In genomic region chr17:59892849-59893616, GRCh38 we compare ENCODE assay signal across 1 cellular context.
TF ChIP-seq lines count a peak whose summit lies in the region.

Gene RPS6KB1, plus strand, starts transcription at chr17:59893121. Its CDS starts 64 bp downstream, at chr17:59893185.
Gene TUBD1, minus strand, starts transcription at chr17:59892943. Its CDS starts 1,941 bp downstream, at chr17:59891002.

TF ChIP-seq in HEK293, 187 proteins besides CTCF, POLR2A, EP300 and RAD21 (continued from another document and continues in another):
- TF ChIP-seq PRDM10 (tag by site-specific recombination; IDR thresholded peaks at IDR 0.05) (no peak), TSHZ1 (tag by site-specific recombination; IDR thresholded peaks at IDR 0.05; ENCODE audit: borderline replicate concordance) (peak; percentile 0; the same call in 1 of the 2 replicates), ZNF341 (tag by site-specific recombination; IDR thresholded peaks at IDR 0.05; ENCODE audit: low read depth) (peak; percentile 90), ZBTB49 (tag by site-specific recombination; IDR thresholded peaks at IDR 0.05; ENCODE audit: low read depth) (no peak), SCRT2 (tag by site-specific recombination; IDR thresholded peaks at IDR 0.05) (no peak), ZNF16 (tag by site-specific recombination; IDR thresholded peaks at IDR 0.05; ENCODE audit: low read depth) (no peak), ZNF488 (tag by site-specific recombination; IDR thresholded peaks at IDR 0.05) (no peak), ZNF223 (tag by site-specific recombination; IDR thresholded peaks at IDR 0.05) (no peak), ZSCAN5A (tag by site-specific recombination; IDR thresholded peaks at IDR 0.05) (0 out of 2 replicates have a peak, but pooled peaks have one; percentile 60), ZNF624 (tag by site-specific recombination; IDR thresholded peaks at IDR 0.05) (no peak), ZNF76 (tag by site-specific recombination; IDR thresholded peaks at IDR 0.05; ENCODE audit: borderline replicate concordance, low read depth) (peak; percentile 54), ZNF354C (tag by site-specific recombination; IDR thresholded peaks at IDR 0.05; ENCODE audit: borderline replicate concordance, low read depth) (no peak), ZBTB17 (tag by site-specific recombination; IDR thresholded peaks at IDR 0.05) (peak; percentile 67; the same call in 1 of the 2 replicates), MYNN (tag by site-specific recombination; IDR thresholded peaks at IDR 0.05; ENCODE audit: borderline replicate concordance) (no peak), PATZ1 (tag by site-specific recombination; IDR thresholded peaks at IDR 0.05) (peak; percentile 78), ZNF132 (tag by site-specific recombination; IDR thresholded peaks at IDR 0.05; ENCODE audit: borderline replicate concordance) (no peak), ZNF311 (tag by site-specific recombination; IDR thresholded peaks at IDR 0.05; ENCODE audit: borderline replicate concordance) (no peak), GLI4 (tag by site-specific recombination; IDR thresholded peaks at IDR 0.05) (no peak), PRDM6 (tag by site-specific recombination; IDR thresholded peaks at IDR 0.05) (no peak), ZNF549 (tag by site-specific recombination; IDR thresholded peaks at IDR 0.05) (no peak), ZNF600 (tag by site-specific recombination; IDR thresholded peaks at IDR 0.05) (peak; percentile 75), PRDM4 (tag by site-specific recombination; IDR thresholded peaks at IDR 0.05) (no peak), ZNF280D (tag by site-specific recombination; IDR thresholded peaks at IDR 0.05) (no peak), ZNF677 (tag by site-specific recombination; IDR thresholded peaks at IDR 0.05) (no peak), ZNF416 (tag by site-specific recombination; IDR thresholded peaks at IDR 0.05) (no peak), ZNF48 (tag by site-specific recombination; IDR thresholded peaks at IDR 0.05) (no peak), PRDM1 (tag by site-specific recombination; IDR thresholded peaks at IDR 0.05) (no peak), ZFP3 (tag by site-specific recombination; IDR thresholded peaks at IDR 0.05; ENCODE audit: low read depth) (no peak), ZNF174 (tag by site-specific recombination; IDR thresholded peaks at IDR 0.05) (no peak)
